12 cellular contexts compared by ENCODE assay signal in the genomic region with DNA sequence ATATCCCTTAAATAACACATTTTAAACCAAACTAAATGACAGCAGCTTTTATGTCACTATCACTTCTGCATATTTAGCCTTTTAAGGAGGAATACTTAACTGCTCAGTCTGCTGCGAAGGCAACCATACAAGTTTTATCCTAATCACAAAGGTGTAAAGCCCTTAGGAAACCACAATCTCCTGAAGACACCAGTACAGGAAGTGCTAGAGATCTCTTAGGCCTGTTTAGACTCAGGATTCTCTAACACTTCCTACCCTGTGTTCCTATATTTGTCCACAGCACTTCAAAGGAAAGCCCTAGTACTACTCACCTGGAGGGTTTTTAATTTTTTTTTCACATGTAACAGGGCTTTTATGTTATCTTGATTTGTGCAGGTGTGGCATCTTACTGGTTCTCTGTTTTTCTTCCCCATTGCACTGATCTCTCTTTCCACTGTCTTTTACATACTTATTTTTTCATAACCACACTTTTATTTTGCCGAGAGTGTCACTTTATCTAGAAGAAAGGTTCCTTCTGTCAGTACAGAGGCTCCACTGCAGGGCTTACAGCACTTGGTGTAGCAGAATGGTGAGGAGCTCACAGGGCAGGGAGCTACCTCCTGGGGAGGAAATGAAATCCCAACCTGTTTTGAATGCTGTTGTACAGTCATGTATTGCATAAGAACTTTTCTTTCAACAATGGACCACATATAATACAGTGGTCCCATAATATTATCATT.
DNase-seq lines count a peak whose midpoint lies in the region; ATAC-seq and TF ChIP-seq lines count a peak whose summit lies in the region.
"Had no signal": no experiment of that assay in that cellular context is flagged by ENCODE, and none has a peak within 500 bp of the region (broad histone marks: within the 10 kb centered on the region; RNA-seq: fewer than 3 reads in every experiment).

No MANE protein-coding gene starts in this region.

- H3K79me2 ChIP-seq in PC-3 (ENCODE audit: low read length), result no peaks in the 10 kb centered on the region

- H3K4me3 Mint-ChIP-seq in CD8-positive, alpha-beta T cell, result peak overlapping the region; percentile 54
- H3K4me3 Mint-ChIP-seq: nephron had no signal

- H3K9me3 Mint-ChIP-seq in CD8-positive, alpha-beta T cell, result no peaks in the 10 kb centered on the region
- H3K9me3 Mint-ChIP-seq: nephron had no signal

- no TSS peak for BruUV-seq in PC-3 (replicated peaks; lab: Mats Ljungman, UMichigan)

- CTCF ChIA-PET in CD8-positive, alpha-beta T cell (lab: Charles Lee), result interaction anchor here (1.4 kb wide), 1 partner anchor 24 kb away, joined by 5 read pairs; no protein-coding TSS in a partner anchor
- CTCF ChIA-PET in PC-3 (lab: Charles Lee), result no interaction called here

- H3K27ac ChIP-seq in CD8-positive, alpha-beta T cell (ENCODE audit: low read depth, low read length), result peak overlapping the region; percentile 1
- no peak overlapping the region for H3K27ac ChIP-seq in PC-3 (ENCODE audit: low read length)
- H3K27ac ChIP-seq: uterus had no signal

- H3K4me1 ChIP-seq in CD8-positive, alpha-beta T cell (ENCODE audit: insufficient read depth, low read length), result peaks cover 33% of the 10 kb centered on the region
- H3K4me1 ChIP-seq in PC-3 (ENCODE audit: insufficient read depth, low read length), result no peaks in the 10 kb centered on the region
- H3K4me1 ChIP-seq: uterus had no signal

- no peak overlapping the region for H3K4me2 ChIP-seq in PC-3 (ENCODE audit: low read length)

- H4K20me1 ChIP-seq in PC-3 (ENCODE audit: low read length), result no peaks in the 10 kb centered on the region

- H2AFZ ChIP-seq in PC-3 (ENCODE audit: low read length), result no peak overlapping the region

- no peak for DNase-seq in CD8-positive, alpha-beta T cell
- DNase-seq in NCI-H69 (lab: John Stamatoyannopoulos, UW) (peak; percentile 32), epithelial cell of esophagus (ENCODE audit: low read depth) (peak; percentile 54), PC-3 (no peak), NCI-H2196 treated with DMSO at 0.1 percent for 48 hours (lab: John Stamatoyannopoulos, UW; ENCODE audit: unreplicated experiment) (no peak), UCSD-AML1 (lab: John Stamatoyannopoulos, UW; ENCODE audit: unreplicated experiment) (no peak)
- DNase-seq: activated CD8-positive, alpha-beta memory T cell treated with anti-CD3 and anti-CD28 coated beads, Interleukin-2, amount 50 U/mL, for 4 hours; C1 segment of cervical spinal cord; uterus had no signal

- H3K9me3 ChIP-seq in CD8-positive, alpha-beta T cell (ENCODE audit: low read length), result no peaks in the 10 kb centered on the region
- H3K9me3 ChIP-seq in PC-3 (ENCODE audit: low read length), result no peaks in the 10 kb centered on the region
- H3K9me3 ChIP-seq: uterus had no signal

- H3K27ac Mint-ChIP-seq in CD8-positive, alpha-beta T cell, result peak overlapping the region; percentile 90
- H3K27ac Mint-ChIP-seq: nephron had no signal

- H3K27me3 ChIP-seq in CD8-positive, alpha-beta T cell (ENCODE audit: insufficient read depth, low read length), result no peaks in the 10 kb centered on the region
- H3K27me3 ChIP-seq in PC-3 (ENCODE audit: low read length), result no peaks in the 10 kb centered on the region; the same call in 1 of the 2 replicates
- H3K27me3 ChIP-seq: uterus had no signal

- no peaks in the 10 kb centered on the region for H3K36me3 ChIP-seq in CD8-positive, alpha-beta T cell (ENCODE audit: insufficient read depth, low read length)
- no peaks in the 10 kb centered on the region for H3K36me3 ChIP-seq in PC-3 (ENCODE audit: low read depth, low read length)
- H3K36me3 ChIP-seq: uterus had no signal

- H3K27me3 Mint-ChIP-seq in CD8-positive, alpha-beta T cell (ENCODE audit: low read depth), result no peaks in the 10 kb centered on the region

- TF ChIP-seq CTCF in CD8-positive, alpha-beta T cell (IDR thresholded peaks at IDR 0.05), result no peak
- no peak for TF ChIP-seq CTCF in epithelial cell of esophagus (IDR thresholded peaks at IDR 0.05; ENCODE audit: insufficient read depth, low read depth, low read length, missing control alignments)
- TF ChIP-seq CTCF in PC-3 (conservative IDR thresholded peaks at IDR 0.05; ENCODE audit: low read depth, low read length), result no peak

- intact Hi-C loops in CD8-positive, alpha-beta T cell (cut with DNase I, micrococcal nuclease), result loop anchor here (5.0 to 10.0 kb wide), 2 partner anchors 52 to 59 kb away; no protein-coding TSS in a partner anchor
- intact Hi-C loops in PC-3 (cut with micrococcal nuclease), result no loop called here

- H3K9me2 ChIP-seq in PC-3 (replicated peaks; ENCODE audit: low read length), result no peaks in the 10 kb centered on the region

- H3K4me1 Mint-ChIP-seq in CD8-positive, alpha-beta T cell (ENCODE audit: low read depth), result peaks cover 36% of the 10 kb centered on the region
- H3K4me1 Mint-ChIP-seq: nephron had no signal

- peak overlapping the region; percentile 0 for H3K4me3 ChIP-seq in CD8-positive, alpha-beta T cell (ENCODE audit: low read depth, low read length)
- H3K4me3 ChIP-seq in epithelial cell of esophagus (ENCODE audit: low read length) (no peak overlapping the region), PC-3 (ENCODE audit: low read length) (no peak overlapping the region)
- H3K4me3 ChIP-seq: uterus had no signal

- H3F3A ChIP-seq in PC-3 (ENCODE audit: low read length, unreplicated experiment), result no peaks in the 10 kb centered on the region

- no peak overlapping the region for H3K9ac ChIP-seq in PC-3 (ENCODE audit: low read length)

- H3K36me3 Mint-ChIP-seq in CD8-positive, alpha-beta T cell, result no peaks in the 10 kb centered on the region

- POLR2A ChIA-PET in CD8-positive, alpha-beta T cell (lab: Charles Lee), result interaction anchor here (0.7 to 2.2 kb wide), 3 partner anchors 11 to 74 kb away, joined by 3 to 11 read pairs (median 5); no protein-coding TSS in a partner anchor
- POLR2A ChIA-PET in PC-3 (lab: Charles Lee; ENCODE audit: unreplicated experiment), result no interaction called here

- peak; percentile 65 for ATAC-seq in CD8-positive, alpha-beta T cell
- peak; percentile 65 for ATAC-seq in GM19397 (IDR thresholded peaks at IDR 0.05; ENCODE audit: unreplicated experiment)
- ATAC-seq in GM21786 (IDR thresholded peaks at IDR 0.05; ENCODE audit: unreplicated experiment), result no peak
- no peak for ATAC-seq in PC-3

Comparison
In these comparisons a context has a peak if more than half of its experiments do, and no peak if none do; other contexts are left out.
1. ATAC-seq: peak in CD8-positive, alpha-beta T cell (single experiment) and GM19397 (single experiment); none in GM21786 (single experiment) and PC-3 (single experiment).
2. DNase-seq: peak in NCI-H69 (single experiment) and epithelial cell of esophagus (single experiment); none in CD8-positive, alpha-beta T cell (0 of 7), PC-3 (single experiment), NCI-H2196 treated with DMSO at 0.1 percent for 48 hours (single experiment) and UCSD-AML1 (single experiment).